ENCODE assay signal across 17 cellular contexts in genomic region chr21:31130821-31131220, GRCh38.
DNase-seq lines count a peak whose midpoint lies in the region; ATAC-seq and TF ChIP-seq lines count a peak whose summit lies in the region.
"Had no signal": no experiment of that assay in that cellular context is flagged by ENCODE, and none has a peak within 500 bp of the region (broad histone marks: within the 10 kb centered on the region; RNA-seq: fewer than 3 reads in every experiment).

No MANE protein-coding gene starts in this region.

- no peak overlapping the region for H3K9ac ChIP-seq in GM23248

- peaks cover 4 to 39% (median 20%) of the 10 kb centered on the region in 3 experiments for H3K36me3 ChIP-seq in naive thymus-derived CD4-positive, alpha-beta T cell (ENCODE audit: control insufficient read depth in 2 of 3, insufficient read depth in 3 of 3, low read length in 3 of 3)
- no peaks in the 10 kb centered on the region for H3K36me3 ChIP-seq in GM23248 (ENCODE audit: low read depth)

- no peaks in the 10 kb centered on the region for H3K79me2 ChIP-seq in GM23248 (ENCODE audit: insufficient read depth)

- H3K27ac ChIP-seq in CD4-positive, alpha-beta T cell (ENCODE audit: low read depth, low read length), result no peak overlapping the region
- no peak overlapping the region for H3K27ac ChIP-seq in naive thymus-derived CD4-positive, alpha-beta T cell (ENCODE audit: low read depth, low read length)
- no peak overlapping the region for H3K27ac ChIP-seq in GM23248
- H3K27ac ChIP-seq: PC-9 had no signal

- POLR2A ChIA-PET in CD4-positive, alpha-beta T cell (lab: Charles Lee), result interaction anchor here (0.7 to 1.5 kb wide), 2 partner anchors 28 to 50 kb away, joined by 3 to 4 read pairs; no protein-coding TSS in a partner anchor
- POLR2A ChIA-PET in naive thymus-derived CD4-positive, alpha-beta T cell (lab: Charles Lee), result interaction anchor here (0.8 to 4.2 kb wide), 5 partner anchors 25 to 57 kb away, joined by 3 to 34 read pairs (median 5); no protein-coding TSS in a partner anchor

- no peak overlapping the region for H3K4me3 ChIP-seq in naive thymus-derived CD4-positive, alpha-beta T cell (ENCODE audit: low read length)
- H3K4me3 ChIP-seq in GM23248, result no peak overlapping the region
- H3K4me3 ChIP-seq: PC-9 had no signal

- H3K27ac Mint-ChIP-seq in activated T-cell treated with anti-CD3 and anti-CD28 coated beads, Interleukin-2, amount 50 U/mL, for 24 hours, result peak overlapping the region; percentile 78
- H3K27ac Mint-ChIP-seq in CD4-positive, alpha-beta T cell, result peak overlapping the region; percentile 79
- H3K27ac Mint-ChIP-seq in T-helper 1 cell treated with Interleukin-12 subunit alpha and Interleukin-12 subunit beta and Interleukin-4 antibody, amounts not matched to agents 30 μg/mL and 1 μg/mL, for 36 hours, result peak overlapping the region; percentile 60
- peak overlapping the region in 4 of 9 donors; percentile 31 to 96 (median 89) for H3K27ac Mint-ChIP-seq in naive thymus-derived CD4-positive, alpha-beta T cell
- H3K27ac Mint-ChIP-seq: CD8-positive, alpha-beta T cell had no signal

- intact Hi-C loops in CD4-positive, alpha-beta T cell (cut with DNase I, micrococcal nuclease), result no loop called here
- intact Hi-C loops in naive thymus-derived CD4-positive, alpha-beta T cell (cut with micrococcal nuclease), result loop anchor here in 1 of 2 donors (5.0 kb wide), 1 partner anchor 601 kb away; the partner anchor contains the start of gene SCAF4

- no peaks in the 10 kb centered on the region for H3K27me3 ChIP-seq in CD4-positive, alpha-beta T cell (ENCODE audit: control insufficient read depth, insufficient read depth, low read length)
- H3K27me3 ChIP-seq in naive thymus-derived CD4-positive, alpha-beta T cell (ENCODE audit: control insufficient read depth in 2 of 2, insufficient read depth in 2 of 2, low read length in 2 of 2), result no peaks in the 10 kb centered on the region
- H3K27me3 ChIP-seq in GM23248 (replicated peaks; ENCODE audit: insufficient read depth), result no peaks in the 10 kb centered on the region

- CTCF ChIA-PET in CD4-positive, alpha-beta T cell (lab: Charles Lee), result interaction anchor here (1.2 kb wide), 1 partner anchor 50 kb away, joined by 3 read pairs; no protein-coding TSS in a partner anchor
- CTCF ChIA-PET in naive thymus-derived CD4-positive, alpha-beta T cell (lab: Charles Lee), result interaction anchor here (1.4 kb wide), 1 partner anchor 33 kb away, joined by 5 read pairs; no protein-coding TSS in a partner anchor

- 80 to 81% methylated on average over 2 of the region's 2 CpGs for WGBS in GM23248 (ENCODE audit: low coverage in 1 of 2, low lambda C conversion rate in 2 of 2, missing lambda C conversion rate in 2 of 2), 2 experiments

- H3K9me3 ChIP-seq in CD4-positive, alpha-beta T cell (ENCODE audit: control insufficient read depth, low read length), result no peaks in the 10 kb centered on the region
- H3K9me3 ChIP-seq in naive thymus-derived CD4-positive, alpha-beta T cell (ENCODE audit: control insufficient read depth in 2 of 3, low read length in 3 of 3), result no peaks in the 10 kb centered on the region
- no peaks in the 10 kb centered on the region for H3K9me3 ChIP-seq in GM23248 (ENCODE audit: low read depth)

- TF ChIP-seq CTCF in CD4-positive, alpha-beta T cell (IDR thresholded peaks at IDR 0.05), result no peak

- H4K20me1 ChIP-seq in GM23248 (ENCODE audit: insufficient read depth), result no peaks in the 10 kb centered on the region

- no peaks in the 10 kb centered on the region for H3K27me3 Mint-ChIP-seq in activated T-cell treated with anti-CD3 and anti-CD28 coated beads, Interleukin-2, amount 50 U/mL, for 24 hours
- H3K27me3 Mint-ChIP-seq in CD4-positive, alpha-beta T cell, result no peaks in the 10 kb centered on the region
- H3K27me3 Mint-ChIP-seq in T-helper 1 cell treated with Interleukin-12 subunit alpha and Interleukin-12 subunit beta and Interleukin-4 antibody, amounts not matched to agents 30 μg/mL and 1 μg/mL, for 36 hours (ENCODE audit: low read depth), result no peaks in the 10 kb centered on the region
- no peaks in the 10 kb centered on the region for H3K27me3 Mint-ChIP-seq in naive thymus-derived CD4-positive, alpha-beta T cell

- peaks cover 95% of the 10 kb centered on the region for H3K36me3 Mint-ChIP-seq in activated T-cell treated with anti-CD3 and anti-CD28 coated beads, Interleukin-2, amount 50 U/mL, for 24 hours (ENCODE audit: low read depth)
- peaks cover 87% of the 10 kb centered on the region for H3K36me3 Mint-ChIP-seq in CD4-positive, alpha-beta T cell (ENCODE audit: low read depth)
- peaks cover 80% of the 10 kb centered on the region for H3K36me3 Mint-ChIP-seq in T-helper 1 cell treated with Interleukin-12 subunit alpha and Interleukin-12 subunit beta and Interleukin-4 antibody, amounts not matched to agents 30 μg/mL and 1 μg/mL, for 36 hours (ENCODE audit: low read depth)
- H3K36me3 Mint-ChIP-seq in naive thymus-derived CD4-positive, alpha-beta T cell, result peaks cover 18 to 77% (median 58%) of the 10 kb centered on the region in 5 donors

- H2AFZ ChIP-seq in GM23248, result no peak overlapping the region
- H2AFZ ChIP-seq: PC-9 had no signal

- H3K4me3 Mint-ChIP-seq in activated T-cell treated with anti-CD3 and anti-CD28 coated beads, Interleukin-2, amount 50 U/mL, for 24 hours, result peak overlapping the region; percentile 18
- H3K4me3 Mint-ChIP-seq in CD4-positive, alpha-beta T cell, result peak overlapping the region; percentile 12
- H3K4me3 Mint-ChIP-seq in T-helper 1 cell treated with Interleukin-12 subunit alpha and Interleukin-12 subunit beta and Interleukin-4 antibody, amounts not matched to agents 30 μg/mL and 1 μg/mL, for 36 hours, result peak overlapping the region; percentile 4
- H3K4me3 Mint-ChIP-seq in naive thymus-derived CD4-positive, alpha-beta T cell, result peak overlapping the region in 8 of 10 donors; percentile 4 to 90 (median 58)
- H3K4me3 Mint-ChIP-seq: CD8-positive, alpha-beta T cell had no signal

- peaks cover 2% of the 10 kb centered on the region for H3K9me3 Mint-ChIP-seq in activated T-cell treated with anti-CD3 and anti-CD28 coated beads, Interleukin-2, amount 50 U/mL, for 24 hours
- no peaks in the 10 kb centered on the region for H3K9me3 Mint-ChIP-seq in CD4-positive, alpha-beta T cell
- H3K9me3 Mint-ChIP-seq in T-helper 1 cell treated with Interleukin-12 subunit alpha and Interleukin-12 subunit beta and Interleukin-4 antibody, amounts not matched to agents 30 μg/mL and 1 μg/mL, for 36 hours, result no peaks in the 10 kb centered on the region
- peaks cover 0 to 3% (median 0%) of the 10 kb centered on the region in 11 donors for H3K9me3 Mint-ChIP-seq in naive thymus-derived CD4-positive, alpha-beta T cell
- H3K9me3 Mint-ChIP-seq: CD8-positive, alpha-beta T cell had no signal

- H3K9me2 ChIP-seq in GM23248 (ENCODE audit: insufficient read depth), result no peaks in the 10 kb centered on the region

- peaks cover 59% of the 10 kb centered on the region for H3K4me1 Mint-ChIP-seq in activated T-cell treated with anti-CD3 and anti-CD28 coated beads, Interleukin-2, amount 50 U/mL, for 24 hours (ENCODE audit: low read depth)
- H3K4me1 Mint-ChIP-seq in CD4-positive, alpha-beta T cell (ENCODE audit: low read depth), result peaks cover 58% of the 10 kb centered on the region
- H3K4me1 Mint-ChIP-seq in T-helper 1 cell treated with Interleukin-12 subunit alpha and Interleukin-12 subunit beta and Interleukin-4 antibody, amounts not matched to agents 30 μg/mL and 1 μg/mL, for 36 hours (ENCODE audit: low read depth), result peaks cover 61% of the 10 kb centered on the region
- peaks cover 41 to 62% (median 60%) of the 10 kb centered on the region in 7 donors for H3K4me1 Mint-ChIP-seq in naive thymus-derived CD4-positive, alpha-beta T cell

- H3K4me1 ChIP-seq in naive thymus-derived CD4-positive, alpha-beta T cell (ENCODE audit: control insufficient read depth in 2 of 2, insufficient read depth in 2 of 2, low read length in 2 of 2), result peaks cover 25 to 50% of the 10 kb centered on the region in 2 donors
- no peaks in the 10 kb centered on the region for H3K4me1 ChIP-seq in GM23248 (ENCODE audit: insufficient read depth)

- H3F3A ChIP-seq in GM23248 (ENCODE audit: insufficient read depth), result no peaks in the 10 kb centered on the region

- in situ Hi-C loops in GM23248 (cut with MboI), result no loop called here

- no peak for DNase-seq in activated T-cell treated with anti-CD3 and anti-CD28 coated beads, Interleukin-2, amount 50 U/mL, for 24 hours
- no peak for DNase-seq in activated T-cell treated with anti-CD3 and anti-CD28 coated beads for 4 hours
- no peak for DNase-seq in CD4-positive, alpha-beta T cell
- DNase-seq in naive thymus-derived CD4-positive, alpha-beta T cell, result no peak
- no peak for DNase-seq in T-helper 9 cell
- DNase-seq in GM23248, result no peak
- DNase-seq: AML-193; CD8-positive, alpha-beta T cell; DMS79 treated with DMSO at 0.1 percent for 48 hours; GDM1; KG1; NCI-H1105; NCI-H187; NCI-H446; NCI-H748 treated with DMSO at 0.1 percent for 48 hours; PC-9 had no signal

- no peak for ATAC-seq in CD4-positive, alpha-beta T cell (ENCODE audit: poor library complexity)
- no peak for ATAC-seq in naive thymus-derived CD4-positive, alpha-beta T cell
- ATAC-seq: CD8-positive, alpha-beta T cell had no signal

- no peak overlapping the region for H3K4me2 ChIP-seq in GM23248 (ENCODE audit: unreplicated experiment)
- H3K4me2 ChIP-seq: PC-9 had no signal

Comparison
In these comparisons a context has a peak if more than half of its experiments do, and no peak if none do; other contexts are left out.
1. H3K4me3 Mint-ChIP-seq: peak in every context shown above with its lines; median percentile 58 in naive thymus-derived CD4-positive, alpha-beta T cell; 18 in activated T-cell treated with anti-CD3 and anti-CD28 coated beads, Interleukin-2, amount 50 U/mL, for 24 hours; 12 in CD4-positive, alpha-beta T cell; 4 in T-helper 1 cell treated with Interleukin-12 subunit alpha and Interleukin-12 subunit beta and Interleukin-4 antibody, amounts not matched to agents 30 μg/mL and 1 μg/mL, for 36 hours.